In the genomic region with DNA sequence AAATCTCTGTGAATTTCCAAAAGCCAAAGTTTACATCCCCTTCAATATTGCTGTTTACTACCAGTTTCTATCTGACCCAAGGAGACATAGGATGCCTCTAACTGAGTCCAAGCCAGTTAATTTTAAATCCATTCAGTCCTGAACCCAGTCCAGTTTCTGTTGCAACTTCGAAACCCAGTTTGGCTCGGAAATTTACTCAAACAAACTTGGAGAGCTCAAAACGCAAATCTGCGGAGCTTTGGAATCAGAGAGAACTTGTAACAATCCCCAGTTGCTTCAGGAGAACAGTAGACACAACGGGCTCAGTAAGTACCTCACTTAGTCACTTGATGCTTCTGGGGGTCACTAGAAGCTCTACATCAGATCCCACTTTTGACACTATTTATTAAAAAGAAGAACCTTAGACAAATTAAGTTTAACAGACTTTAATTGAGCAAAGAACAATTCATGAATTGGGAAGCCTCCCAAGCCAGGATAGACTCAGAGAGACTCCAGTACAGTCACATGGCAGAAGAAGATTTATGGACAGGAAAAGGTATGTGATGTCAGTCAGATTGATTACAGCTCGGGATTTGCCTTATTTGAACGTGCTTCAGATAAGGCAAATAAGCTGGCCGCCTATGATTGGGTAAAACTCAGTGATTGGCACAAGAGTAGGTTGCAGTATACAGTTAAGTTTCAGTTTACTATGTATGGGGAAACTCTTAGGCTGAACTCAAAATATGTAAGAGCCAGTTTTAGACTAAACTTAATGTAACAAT, we compare ENCODE assay signal across 1 cellular context.
TF ChIP-seq lines count a peak whose summit lies in the region.

No MANE protein-coding gene starts in this region.

TF ChIP-seq in HEK293, 187 proteins besides CTCF, POLR2A, EP300 and RAD21 (continued from another document):
- TF ChIP-seq, protein P1, sequence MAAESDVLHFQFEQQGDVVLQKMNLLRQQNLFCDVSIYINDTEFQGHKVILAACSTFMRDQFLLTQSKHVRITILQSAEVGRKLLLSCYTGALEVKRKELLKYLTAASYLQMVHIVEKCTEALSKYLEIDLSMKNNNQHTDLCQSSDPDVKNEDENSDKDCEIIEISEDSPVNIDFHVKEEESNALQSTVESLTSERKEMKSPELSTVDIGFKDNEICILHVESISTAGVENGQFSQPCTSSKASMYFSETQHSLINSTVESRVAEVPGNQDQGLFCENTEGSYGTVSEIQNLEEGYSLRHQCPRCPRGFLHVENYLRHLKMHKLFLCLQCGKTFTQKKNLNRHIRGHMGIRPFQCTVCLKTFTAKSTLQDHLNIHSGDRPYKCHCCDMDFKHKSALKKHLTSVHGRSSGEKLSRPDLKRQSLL (tag by site-specific recombination; IDR thresholded peaks at IDR 0.05): no peak
- TF ChIP-seq ZNF549 (tag by site-specific recombination; IDR thresholded peaks at IDR 0.05): peak; percentile 90
- no peak for TF ChIP-seq SP3 (tag by site-specific recombination; IDR thresholded peaks at IDR 0.05)
- TF ChIP-seq BCL11A (tag by site-specific recombination; IDR thresholded peaks at IDR 0.05; ENCODE audit: low read depth): no peak
- no peak for TF ChIP-seq ZNF19 (tag by site-specific recombination; IDR thresholded peaks at IDR 0.05; ENCODE audit: low read depth)
- no peak for TF ChIP-seq ZNF341 (tag by site-specific recombination; IDR thresholded peaks at IDR 0.05; ENCODE audit: low read depth)
- no peak for TF ChIP-seq ZNF140 (tag by site-specific recombination; IDR thresholded peaks at IDR 0.05)
- TF ChIP-seq ZNF221 (tag by site-specific recombination; IDR thresholded peaks at IDR 0.05; ENCODE audit: borderline replicate concordance): no peak
- no peak for TF ChIP-seq ZNF555 (tag by site-specific recombination; conservative IDR thresholded peaks at IDR 0.05)
TF ChIP-seq in HEK293: peak in this region for 2.
